ENCODE assay signal across 1 cellular context in genomic region chr16:69145658-69146057, GRCh38.
A peak's percentile ranks its signal among the peaks of the same experiment; 100 is the strongest.
TF ChIP-seq lines count a peak whose summit lies in the region.

No MANE protein-coding gene starts in this region.

TF ChIP-seq in HepG2, 621 proteins besides CTCF, POLR2A, EP300 and RAD21:
- TF ChIP-seq, protein P1, sequence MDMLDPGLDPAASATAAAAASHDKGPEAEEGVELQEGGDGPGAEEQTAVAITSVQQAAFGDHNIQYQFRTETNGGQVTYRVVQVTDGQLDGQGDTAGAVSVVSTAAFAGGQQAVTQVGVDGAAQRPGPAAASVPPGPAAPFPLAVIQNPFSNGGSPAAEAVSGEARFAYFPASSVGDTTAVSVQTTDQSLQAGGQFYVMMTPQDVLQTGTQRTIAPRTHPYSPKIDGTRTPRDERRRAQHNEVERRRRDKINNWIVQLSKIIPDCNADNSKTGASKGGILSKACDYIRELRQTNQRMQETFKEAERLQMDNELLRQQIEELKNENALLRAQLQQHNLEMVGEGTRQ (IDR thresholded peaks at IDR 0.05; ENCODE audit: low read depth, low read length) = no peak
- TF ChIP-seq, protein P1 (CRISPR knock-in tag; IDR thresholded peaks at IDR 0.05; ENCODE audit: borderline replicate concordance) = no peak
- peak; percentile 84 for TF ChIP-seq MAFF (IDR thresholded peaks at IDR 0.05; ENCODE audit: low read depth, low read length)
- TF ChIP-seq, protein P2, sequence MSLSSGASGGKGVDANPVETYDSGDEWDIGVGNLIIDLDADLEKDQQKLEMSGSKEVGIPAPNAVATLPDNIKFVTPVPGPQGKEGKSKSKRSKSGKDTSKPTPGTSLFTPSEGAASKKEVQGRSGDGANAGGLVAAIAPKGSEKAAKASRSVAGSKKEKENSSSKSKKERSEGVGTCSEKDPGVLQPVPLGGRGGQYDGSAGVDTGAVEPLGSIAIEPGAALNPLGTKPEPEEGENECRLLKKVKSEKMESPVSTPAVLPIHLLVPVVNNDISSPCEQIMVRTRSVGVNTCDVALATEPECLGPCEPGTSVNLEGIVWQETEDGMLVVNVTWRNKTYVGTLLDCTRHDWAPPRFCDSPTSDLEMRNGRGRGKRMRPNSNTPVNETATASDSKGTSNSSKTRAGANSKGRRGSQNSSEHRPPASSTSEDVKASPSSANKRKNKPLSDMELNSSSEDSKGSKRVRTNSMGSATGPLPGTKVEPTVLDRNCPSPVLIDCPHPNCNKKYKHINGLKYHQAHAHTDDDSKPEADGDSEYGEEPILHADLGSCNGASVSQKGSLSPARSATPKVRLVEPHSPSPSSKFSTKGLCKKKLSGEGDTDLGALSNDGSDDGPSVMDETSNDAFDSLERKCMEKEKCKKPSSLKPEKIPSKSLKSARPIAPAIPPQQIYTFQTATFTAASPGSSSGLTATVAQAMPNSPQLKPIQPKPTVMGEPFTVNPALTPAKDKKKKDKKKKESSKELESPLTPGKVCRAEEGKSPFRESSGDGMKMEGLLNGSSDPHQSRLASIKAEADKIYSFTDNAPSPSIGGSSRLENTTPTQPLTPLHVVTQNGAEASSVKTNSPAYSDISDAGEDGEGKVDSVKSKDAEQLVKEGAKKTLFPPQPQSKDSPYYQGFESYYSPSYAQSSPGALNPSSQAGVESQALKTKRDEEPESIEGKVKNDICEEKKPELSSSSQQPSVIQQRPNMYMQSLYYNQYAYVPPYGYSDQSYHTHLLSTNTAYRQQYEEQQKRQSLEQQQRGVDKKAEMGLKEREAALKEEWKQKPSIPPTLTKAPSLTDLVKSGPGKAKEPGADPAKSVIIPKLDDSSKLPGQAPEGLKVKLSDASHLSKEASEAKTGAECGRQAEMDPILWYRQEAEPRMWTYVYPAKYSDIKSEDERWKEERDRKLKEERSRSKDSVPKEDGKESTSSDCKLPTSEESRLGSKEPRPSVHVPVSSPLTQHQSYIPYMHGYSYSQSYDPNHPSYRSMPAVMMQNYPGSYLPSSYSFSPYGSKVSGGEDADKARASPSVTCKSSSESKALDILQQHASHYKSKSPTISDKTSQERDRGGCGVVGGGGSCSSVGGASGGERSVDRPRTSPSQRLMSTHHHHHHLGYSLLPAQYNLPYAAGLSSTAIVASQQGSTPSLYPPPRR (CRISPR knock-in tag; IDR thresholded peaks at IDR 0.05; ENCODE audit: borderline replicate concordance) = no peak
- TF ChIP-seq MYPOP (CRISPR knock-in tag; IDR thresholded peaks at IDR 0.05) = no peak
- no peak for TF ChIP-seq ZNF557 (CRISPR knock-in tag; IDR thresholded peaks at IDR 0.05)
- peak; percentile 81 to 88 for TF ChIP-seq MAFK (conservative IDR thresholded peaks at IDR 0.05 in 1 of 2, IDR thresholded peaks at IDR 0.05 in 1 of 2; ENCODE audit: low read length in 2 of 2)
- TF ChIP-seq MTA1 (CRISPR knock-in tag; IDR thresholded peaks at IDR 0.05; ENCODE audit: borderline replicate concordance) = no peak
- TF ChIP-seq IKZF4 (CRISPR knock-in tag; IDR thresholded peaks at IDR 0.05; ENCODE audit: borderline replicate concordance, low read depth, not compliant biosample characterization) = no peak
- no peak for TF ChIP-seq MXI1 (IDR thresholded peaks at IDR 0.05; ENCODE audit: borderline replicate concordance, low read depth, low read length)
